ENCODE assay signal across 18 cellular contexts in genomic region chr3:78831446-78831972, GRCh38.
DNase-seq lines count a peak whose midpoint lies in the region; ATAC-seq, FAIRE-seq and TF ChIP-seq lines count a peak whose summit lies in the region.
"Had no signal": no experiment of that assay in that cellular context is flagged by ENCODE, and none has a peak within 500 bp of the region (broad histone marks: within the 10 kb centered on the region; RNA-seq: fewer than 3 reads in every experiment).

No MANE protein-coding gene starts in this region.

- H3K27me3 Mint-ChIP-seq in activated CD8-positive, alpha-beta T cell treated with anti-CD3 and anti-CD28 coated beads for 36 hours = no peaks in the 10 kb centered on the region
- H3K27me3 Mint-ChIP-seq in activated CD8-positive, alpha-beta T cell treated with anti-CD3 and anti-CD28 coated beads, Interleukin-2, amount 10 ng/mL, durations not matched to agents 7 days and 5 days (ENCODE audit: low read depth) = no peaks in the 10 kb centered on the region
- no peaks in the 10 kb centered on the region for H3K27me3 Mint-ChIP-seq in stimulated activated naive CD8-positive, alpha-beta T cell treated with anti-CD3 and anti-CD28 coated beads, Interleukin-15, amount 100 ng/mL, for 72 hours

- no peaks in the 10 kb centered on the region for H4K20me1 ChIP-seq in GM12878 (ENCODE audit: control insufficient read depth, insufficient read depth)

- no peak for TF ChIP-seq POLR2A in GM12878 (IDR thresholded peaks at IDR 0.05; ENCODE audit: low read depth, low read length)

- no peaks in the 10 kb centered on the region for H3K4me1 ChIP-seq in GM12878 (ENCODE audit: control insufficient read depth, insufficient read depth, low read length)
- H3K4me1 ChIP-seq: BLaER1 had no signal

- BruUV-seq in GM12878 (replicated peaks; lab: Mats Ljungman, UMichigan) = no TSS peak

- H3K9ac ChIP-seq in GM12878 (ENCODE audit: control insufficient read depth, insufficient read depth, low read length) = no peak overlapping the region
- H3K9ac ChIP-seq: BLaER1 had no signal

- TF ChIP-seq CTCF in activated CD8-positive, alpha-beta T cell treated with anti-CD3 and anti-CD28 coated beads for 36 hours (IDR thresholded peaks at IDR 0.05) = no peak
- TF ChIP-seq CTCF in GM12865 (IDR thresholded peaks at IDR 0.05; ENCODE audit: insufficient read depth, low read depth, low read length, missing control alignments) (no peak), GM12878 (IDR thresholded peaks at IDR 0.05 in 2 of 3, conservative IDR thresholded peaks at IDR 0.05 in 1 of 3; ENCODE audit: control insufficient read depth in 2 of 3, extremely low read depth in 1 of 3, insufficient read depth in 1 of 3, low read depth in 3 of 3, low read length in 3 of 3) (no peak)

- H3K27ac ChIP-seq in GM12878 (ENCODE audit: control insufficient read depth, insufficient read depth) = no peak overlapping the region
- H3K27ac ChIP-seq: BLaER1 had no signal

- CTCF ChIA-PET in activated CD8-positive, alpha-beta T cell treated with anti-CD3 and anti-CD28 coated beads for 36 hours (lab: Charles Lee) = no interaction called here
- CTCF ChIA-PET in activated CD8-positive, alpha-beta T cell treated with anti-CD3 and anti-CD28 coated beads, Interleukin-2, amount 10 ng/mL, durations not matched to agents 7 days and 5 days (lab: Charles Lee) = no interaction called here
- CTCF ChIA-PET in GM12878 (lab: Yijun Ruan, JAX) = no interaction called here

- POLR2A ChIA-PET in activated CD8-positive, alpha-beta T cell treated with anti-CD3 and anti-CD28 coated beads for 36 hours (lab: Charles Lee) = interaction anchor here (1.4 kb wide), 1 partner anchor 188 kb away, joined by 3 read pairs; no protein-coding TSS in a partner anchor
- POLR2A ChIA-PET in activated CD8-positive, alpha-beta T cell treated with anti-CD3 and anti-CD28 coated beads, Interleukin-2, amount 10 ng/mL, durations not matched to agents 7 days and 5 days (lab: Charles Lee) = no interaction called here
- POLR2A ChIA-PET in GM12878 (lab: Charles Lee) = no interaction called here

- H3K79me2 ChIP-seq in GM12878 (ENCODE audit: control insufficient read depth, insufficient read depth, low read length) = no peaks in the 10 kb centered on the region

- SMC1A ChIA-PET in GM12878 (lab: Charles Lee; ENCODE audit: uncharacterized antibody, unreplicated experiment) = interaction anchor here (0.7 kb wide), 1 partner anchor 39 kb away, joined by 3 read pairs; no protein-coding TSS in a partner anchor

- peaks cover 4% of the 10 kb centered on the region for H3K36me3 Mint-ChIP-seq in activated CD8-positive, alpha-beta T cell treated with anti-CD3 and anti-CD28 coated beads for 36 hours (ENCODE audit: low read depth)
- no peaks in the 10 kb centered on the region for H3K36me3 Mint-ChIP-seq in activated CD8-positive, alpha-beta T cell treated with anti-CD3 and anti-CD28 coated beads, Interleukin-2, amount 10 ng/mL, durations not matched to agents 7 days and 5 days (ENCODE audit: low read depth)
- H3K36me3 Mint-ChIP-seq: CD14-positive monocyte; CD8-positive, alpha-beta T cell had no signal

- H3K4me3 Mint-ChIP-seq in activated CD8-positive, alpha-beta T cell treated with anti-CD3 and anti-CD28 coated beads for 36 hours = no peak overlapping the region
- no peak overlapping the region for H3K4me3 Mint-ChIP-seq in activated CD8-positive, alpha-beta T cell treated with anti-CD3 and anti-CD28 coated beads, Interleukin-2, amount 10 ng/mL, durations not matched to agents 7 days and 5 days
- no peak overlapping the region for H3K4me3 Mint-ChIP-seq in stimulated activated naive CD8-positive, alpha-beta T cell treated with anti-CD3 and anti-CD28 coated beads, Interleukin-15, amount 100 ng/mL, for 72 hours
- H3K4me3 Mint-ChIP-seq: CD14-positive monocyte; CD8-positive, alpha-beta T cell; GM23338 had no signal

- no peak for TF ChIP-seq RAD21 in GM12878 (IDR thresholded peaks at IDR 0.05; ENCODE audit: insufficient read depth, low read depth, low read length)

- H3K4me3 ChIP-seq in GM12865 (ENCODE audit: low read depth, low read length) (no peak overlapping the region), GM12878 (no peak overlapping the region)
- H3K4me3 ChIP-seq: BLaER1, GM23338 had no signal

- FAIRE-seq in GM12878 (lab: Jason Lieb, UNC) = no peak
- FAIRE-seq: GM12891, H54 had no signal

- no peak for TF ChIP-seq EP300 in GM12878 (IDR thresholded peaks at IDR 0.05; ENCODE audit: borderline replicate concordance in 1 of 2, control insufficient read depth in 1 of 2, low read depth in 2 of 2, low read length in 2 of 2)

- ATAC-seq in activated CD8-positive, alpha-beta T cell treated with anti-CD3 and anti-CD28 coated beads for 36 hours = peak; percentile 87
- ATAC-seq in activated CD8-positive, alpha-beta T cell treated with anti-CD3 and anti-CD28 coated beads, Interleukin-2, amount 10 ng/mL, durations not matched to agents 7 days and 5 days = no peak
- ATAC-seq in GM12878 = peak; percentile 38
- ATAC-seq in stimulated activated naive CD8-positive, alpha-beta T cell treated with anti-CD3 and anti-CD28 coated beads, Interleukin-15, amount 100 ng/mL, for 72 hours = peak; percentile 81
- ATAC-seq: CD8-positive, alpha-beta T cell; GM23338 had no signal

- H3K27ac Mint-ChIP-seq in activated CD8-positive, alpha-beta T cell treated with anti-CD3 and anti-CD28 coated beads for 36 hours = no peak overlapping the region
- no peak overlapping the region for H3K27ac Mint-ChIP-seq in activated CD8-positive, alpha-beta T cell treated with anti-CD3 and anti-CD28 coated beads, Interleukin-2, amount 10 ng/mL, durations not matched to agents 7 days and 5 days
- H3K27ac Mint-ChIP-seq in stimulated activated naive CD8-positive, alpha-beta T cell treated with anti-CD3 and anti-CD28 coated beads, Interleukin-15, amount 100 ng/mL, for 72 hours = no peak overlapping the region
- H3K27ac Mint-ChIP-seq: CD8-positive, alpha-beta T cell; GM23338 had no signal

- in situ Hi-C loops in GM12878 (cut with MboI) = no loop called here

- 67% methylated on average over 1 of the region's 1 CpG for WGBS in GM12878 (ENCODE audit: insufficient coverage, insufficient replicate concordance, low lambda C conversion rate, missing lambda C conversion rate)

- no peak overlapping the region for H3K4me2 ChIP-seq in GM12878 (ENCODE audit: control insufficient read depth, insufficient read depth)
- H3K4me2 ChIP-seq: BLaER1, GM23338 had no signal

- H3K9me3 Mint-ChIP-seq in activated CD8-positive, alpha-beta T cell treated with anti-CD3 and anti-CD28 coated beads for 36 hours = peaks cover 9% of the 10 kb centered on the region
- H3K9me3 Mint-ChIP-seq in activated CD8-positive, alpha-beta T cell treated with anti-CD3 and anti-CD28 coated beads, Interleukin-2, amount 10 ng/mL, durations not matched to agents 7 days and 5 days (ENCODE audit: insufficient read depth) = peaks cover 5% of the 10 kb centered on the region
- H3K9me3 Mint-ChIP-seq in stimulated activated naive CD8-positive, alpha-beta T cell treated with anti-CD3 and anti-CD28 coated beads, Interleukin-15, amount 100 ng/mL, for 72 hours = peaks cover 0 to 8% of the 10 kb centered on the region in 2 donors
- H3K9me3 Mint-ChIP-seq: GM23338 had no signal

- H3K9me3 ChIP-seq in GM12878 (replicated peaks; ENCODE audit: control insufficient read depth, insufficient read depth, low read length) = peaks cover 2% of the 10 kb centered on the region; the same call in 1 of the 3 replicates

- no peaks in the 10 kb centered on the region for H3K36me3 ChIP-seq in GM12878 (ENCODE audit: control insufficient read depth in 2 of 2, insufficient read depth in 2 of 2, low read length in 1 of 2)

- H3K4me1 Mint-ChIP-seq in activated CD8-positive, alpha-beta T cell treated with anti-CD3 and anti-CD28 coated beads for 36 hours (ENCODE audit: low read depth) = no peaks in the 10 kb centered on the region
- no peaks in the 10 kb centered on the region for H3K4me1 Mint-ChIP-seq in activated CD8-positive, alpha-beta T cell treated with anti-CD3 and anti-CD28 coated beads, Interleukin-2, amount 10 ng/mL, durations not matched to agents 7 days and 5 days (ENCODE audit: low read depth)
- no peaks in the 10 kb centered on the region for H3K4me1 Mint-ChIP-seq in stimulated activated naive CD8-positive, alpha-beta T cell treated with anti-CD3 and anti-CD28 coated beads, Interleukin-15, amount 100 ng/mL, for 72 hours
- H3K4me1 Mint-ChIP-seq: CD14-positive monocyte, GM23338 had no signal

- intact Hi-C loops in activated CD8-positive, alpha-beta T cell treated with anti-CD3 and anti-CD28 coated beads for 36 hours (cut with micrococcal nuclease) = no loop called here
- intact Hi-C loops in GM12878 (cut with micrococcal nuclease; ENCODE audit: unreplicated experiment) = loop anchor here (2.0 kb wide), 1 partner anchor 95 kb away; no protein-coding TSS in a partner anchor

- peak; percentile 17 for DNase-seq in activated CD8-positive, alpha-beta T cell treated with anti-CD3 and anti-CD28 coated beads for 36 hours
- DNase-seq in activated CD8-positive, alpha-beta T cell treated with anti-CD3 and anti-CD28 coated beads, Interleukin-2, amount 10 ng/mL, durations not matched to agents 7 days and 5 days = no peak
- DNase-seq in GM12865 (ENCODE audit: low read depth) (peak; percentile 25), GM12878 (ENCODE audit: low read depth, low spot score) (no peak), ureter (ENCODE audit: low spot score) (no peak)
- DNase-seq in stimulated activated naive CD8-positive, alpha-beta T cell treated with anti-CD3 and anti-CD28 coated beads, Interleukin-15, amount 100 ng/mL, for 72 hours = peak in 1 of 2 donors; percentile 12
- no peak for DNase-seq in NK-92 treated with Interleukin-12 subunit alpha and Interleukin-12 subunit beta, amount 100 ng/mL, for 24 hours (lab: John Stamatoyannopoulos, UW)
- DNase-seq: 8988T; Calu3; CD8-positive, alpha-beta T cell; DMS79 treated with DMSO at 0.1 percent for 48 hours; GF-D8; HCEC 1CT had no signal

- RAD21 ChIA-PET in GM12878 (lab: Charles Lee; ENCODE audit: unreplicated experiment) = no interaction called here

- no peaks in the 10 kb centered on the region for H3K27me3 ChIP-seq in GM12878 (replicated peaks in 1 of 2; ENCODE audit: control insufficient read depth in 2 of 2, insufficient read depth in 2 of 2, low read length in 1 of 2)
- H3K27me3 ChIP-seq: BLaER1 had no signal

- H2AFZ ChIP-seq in GM12878 (ENCODE audit: control insufficient read depth, low read depth, low read length) = no peak overlapping the region
- H2AFZ ChIP-seq: GM23338 had no signal

TF ChIP-seq in GM12878, 131 proteins besides CTCF, POLR2A, EP300 and RAD21:
- TF ChIP-seq EED (IDR thresholded peaks at IDR 0.05; ENCODE audit: low read depth) = no peak

Comparison
In these comparisons a context has a peak if more than half of its experiments do, and no peak if none do; other contexts are left out.
1. DNase-seq: peak in activated CD8-positive, alpha-beta T cell treated with anti-CD3 and anti-CD28 coated beads for 36 hours (single experiment) and GM12865 (single experiment); none in activated CD8-positive, alpha-beta T cell treated with anti-CD3 and anti-CD28 coated beads, Interleukin-2, amount 10 ng/mL, durations not matched to agents 7 days and 5 days (single experiment), GM12878 (single experiment), NK-92 treated with Interleukin-12 subunit alpha and Interleukin-12 subunit beta, amount 100 ng/mL, for 24 hours (single experiment) and ureter (single experiment).